1 cellular context compared by ENCODE assay signal in the genomic region with DNA sequence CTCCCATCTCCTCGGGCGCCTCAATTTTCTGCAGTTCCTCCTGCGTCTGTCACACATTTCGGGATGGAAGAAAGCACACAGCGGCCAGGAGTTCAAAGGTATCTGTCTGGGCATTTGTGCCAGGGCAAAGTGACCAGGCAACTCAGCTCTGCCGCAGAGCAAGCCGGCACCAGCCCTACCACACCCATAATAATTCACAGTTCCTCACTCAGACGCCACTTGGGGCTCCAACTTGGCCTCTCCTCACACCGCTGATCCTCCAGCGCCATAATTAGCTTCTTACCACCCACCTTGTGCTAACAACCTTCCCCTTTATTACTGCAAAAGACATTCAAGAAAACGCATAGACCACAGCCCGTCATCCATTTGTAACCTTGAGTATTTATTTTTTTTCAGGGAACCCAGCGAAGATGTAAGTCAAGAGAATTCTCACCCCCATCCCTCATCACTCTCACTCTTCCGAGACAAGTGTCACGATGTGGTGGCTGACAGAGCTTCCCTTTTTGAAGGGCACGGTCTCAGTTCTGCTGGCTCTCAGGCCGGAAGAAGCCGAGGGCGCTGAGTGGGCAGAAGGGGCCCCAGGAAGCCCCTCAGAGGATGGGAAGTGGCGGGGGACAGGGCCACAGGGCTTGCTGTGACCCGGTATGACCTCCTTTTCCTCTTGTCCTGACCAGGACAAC.
TF ChIP-seq lines count a peak whose summit lies in the region.

No MANE protein-coding gene starts in this region.

TF ChIP-seq in WTC11, 78 proteins besides CTCF, POLR2A, EP300 and RAD21 (continued from another document):
- no peak for TF ChIP-seq HMGXB4 (CRISPR knock-in tag; IDR thresholded peaks at IDR 0.05)
- TF ChIP-seq ZNF671 (CRISPR knock-in tag; IDR thresholded peaks at IDR 0.05), result no peak
- no peak for TF ChIP-seq ZNF138 (CRISPR knock-in tag; conservative IDR thresholded peaks at IDR 0.05)
- no peak for TF ChIP-seq TEAD1 (CRISPR knock-in tag; IDR thresholded peaks at IDR 0.05)
- no peak for TF ChIP-seq ZNF396 (CRISPR knock-in tag; IDR thresholded peaks at IDR 0.05; ENCODE audit: borderline replicate concordance)
- TF ChIP-seq AR (CRISPR knock-in tag; IDR thresholded peaks at IDR 0.05), result no peak
- TF ChIP-seq IRF2 (CRISPR knock-in tag; IDR thresholded peaks at IDR 0.05; ENCODE audit: borderline replicate concordance, low read depth), result no peak
- no peak for TF ChIP-seq ZMAT4 (CRISPR knock-in tag; IDR thresholded peaks at IDR 0.05)
- no peak for TF ChIP-seq PREB (CRISPR knock-in tag; IDR thresholded peaks at IDR 0.05; ENCODE audit: borderline replicate concordance)
- TF ChIP-seq NFATC4 (CRISPR knock-in tag; IDR thresholded peaks at IDR 0.05), result no peak
- TF ChIP-seq, protein P1, sequence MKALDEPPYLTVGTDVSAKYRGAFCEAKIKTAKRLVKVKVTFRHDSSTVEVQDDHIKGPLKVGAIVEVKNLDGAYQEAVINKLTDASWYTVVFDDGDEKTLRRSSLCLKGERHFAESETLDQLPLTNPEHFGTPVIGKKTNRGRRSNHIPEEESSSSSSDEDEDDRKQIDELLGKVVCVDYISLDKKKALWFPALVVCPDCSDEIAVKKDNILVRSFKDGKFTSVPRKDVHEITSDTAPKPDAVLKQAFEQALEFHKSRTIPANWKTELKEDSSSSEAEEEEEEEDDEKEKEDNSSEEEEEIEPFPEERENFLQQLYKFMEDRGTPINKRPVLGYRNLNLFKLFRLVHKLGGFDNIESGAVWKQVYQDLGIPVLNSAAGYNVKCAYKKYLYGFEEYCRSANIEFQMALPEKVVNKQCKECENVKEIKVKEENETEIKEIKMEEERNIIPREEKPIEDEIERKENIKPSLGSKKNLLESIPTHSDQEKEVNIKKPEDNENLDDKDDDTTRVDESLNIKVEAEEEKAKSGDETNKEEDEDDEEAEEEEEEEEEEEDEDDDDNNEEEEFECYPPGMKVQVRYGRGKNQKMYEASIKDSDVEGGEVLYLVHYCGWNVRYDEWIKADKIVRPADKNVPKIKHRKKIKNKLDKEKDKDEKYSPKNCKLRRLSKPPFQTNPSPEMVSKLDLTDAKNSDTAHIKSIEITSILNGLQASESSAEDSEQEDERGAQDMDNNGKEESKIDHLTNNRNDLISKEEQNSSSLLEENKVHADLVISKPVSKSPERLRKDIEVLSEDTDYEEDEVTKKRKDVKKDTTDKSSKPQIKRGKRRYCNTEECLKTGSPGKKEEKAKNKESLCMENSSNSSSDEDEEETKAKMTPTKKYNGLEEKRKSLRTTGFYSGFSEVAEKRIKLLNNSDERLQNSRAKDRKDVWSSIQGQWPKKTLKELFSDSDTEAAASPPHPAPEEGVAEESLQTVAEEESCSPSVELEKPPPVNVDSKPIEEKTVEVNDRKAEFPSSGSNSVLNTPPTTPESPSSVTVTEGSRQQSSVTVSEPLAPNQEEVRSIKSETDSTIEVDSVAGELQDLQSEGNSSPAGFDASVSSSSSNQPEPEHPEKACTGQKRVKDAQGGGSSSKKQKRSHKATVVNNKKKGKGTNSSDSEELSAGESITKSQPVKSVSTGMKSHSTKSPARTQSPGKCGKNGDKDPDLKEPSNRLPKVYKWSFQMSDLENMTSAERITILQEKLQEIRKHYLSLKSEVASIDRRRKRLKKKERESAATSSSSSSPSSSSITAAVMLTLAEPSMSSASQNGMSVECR (CRISPR knock-in tag; IDR thresholded peaks at IDR 0.05; ENCODE audit: borderline replicate concordance), result no peak
- TF ChIP-seq NR3C1 (CRISPR knock-in tag; conservative IDR thresholded peaks at IDR 0.05; ENCODE audit: low read depth), result no peak
- TF ChIP-seq, protein P2, sequence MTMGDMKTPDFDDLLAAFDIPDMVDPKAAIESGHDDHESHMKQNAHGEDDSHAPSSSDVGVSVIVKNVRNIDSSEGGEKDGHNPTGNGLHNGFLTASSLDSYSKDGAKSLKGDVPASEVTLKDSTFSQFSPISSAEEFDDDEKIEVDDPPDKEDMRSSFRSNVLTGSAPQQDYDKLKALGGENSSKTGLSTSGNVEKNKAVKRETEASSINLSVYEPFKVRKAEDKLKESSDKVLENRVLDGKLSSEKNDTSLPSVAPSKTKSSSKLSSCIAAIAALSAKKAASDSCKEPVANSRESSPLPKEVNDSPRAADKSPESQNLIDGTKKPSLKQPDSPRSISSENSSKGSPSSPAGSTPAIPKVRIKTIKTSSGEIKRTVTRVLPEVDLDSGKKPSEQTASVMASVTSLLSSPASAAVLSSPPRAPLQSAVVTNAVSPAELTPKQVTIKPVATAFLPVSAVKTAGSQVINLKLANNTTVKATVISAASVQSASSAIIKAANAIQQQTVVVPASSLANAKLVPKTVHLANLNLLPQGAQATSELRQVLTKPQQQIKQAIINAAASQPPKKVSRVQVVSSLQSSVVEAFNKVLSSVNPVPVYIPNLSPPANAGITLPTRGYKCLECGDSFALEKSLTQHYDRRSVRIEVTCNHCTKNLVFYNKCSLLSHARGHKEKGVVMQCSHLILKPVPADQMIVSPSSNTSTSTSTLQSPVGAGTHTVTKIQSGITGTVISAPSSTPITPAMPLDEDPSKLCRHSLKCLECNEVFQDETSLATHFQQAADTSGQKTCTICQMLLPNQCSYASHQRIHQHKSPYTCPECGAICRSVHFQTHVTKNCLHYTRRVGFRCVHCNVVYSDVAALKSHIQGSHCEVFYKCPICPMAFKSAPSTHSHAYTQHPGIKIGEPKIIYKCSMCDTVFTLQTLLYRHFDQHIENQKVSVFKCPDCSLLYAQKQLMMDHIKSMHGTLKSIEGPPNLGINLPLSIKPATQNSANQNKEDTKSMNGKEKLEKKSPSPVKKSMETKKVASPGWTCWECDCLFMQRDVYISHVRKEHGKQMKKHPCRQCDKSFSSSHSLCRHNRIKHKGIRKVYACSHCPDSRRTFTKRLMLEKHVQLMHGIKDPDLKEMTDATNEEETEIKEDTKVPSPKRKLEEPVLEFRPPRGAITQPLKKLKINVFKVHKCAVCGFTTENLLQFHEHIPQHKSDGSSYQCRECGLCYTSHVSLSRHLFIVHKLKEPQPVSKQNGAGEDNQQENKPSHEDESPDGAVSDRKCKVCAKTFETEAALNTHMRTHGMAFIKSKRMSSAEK (CRISPR knock-in tag; IDR thresholded peaks at IDR 0.05; ENCODE audit: borderline replicate concordance), result no peak
- TF ChIP-seq ETV6 (CRISPR knock-in tag; IDR thresholded peaks at IDR 0.05), result no peak
